In genomic region chr22:20247010-20247505, GRCh38 we compare ENCODE assay signal across 14 cellular contexts. TPM values are rescaled to one million over a fixed set of nuclear protein-coding genes. Genes with fewer than 3 reads are reported as not detected.
A peak's percentile ranks its signal among the peaks of the same experiment; 100 is the strongest.
DNase-seq lines count a peak whose midpoint lies in the region; ATAC-seq lines count a peak whose summit lies in the region.
"Had no signal": no experiment of that assay in that cellular context is flagged by ENCODE, and none has a peak within 500 bp of the region (broad histone marks: within the 10 kb centered on the region; RNA-seq: fewer than 3 reads in every experiment).

No MANE protein-coding gene starts in this region.

- peaks cover 29 to 39% (median 35%) of the 10 kb centered on the region in 7 donors for H3K4me1 Mint-ChIP-seq in naive thymus-derived CD4-positive, alpha-beta T cell
- peaks cover 15% of the 10 kb centered on the region for H3K4me1 Mint-ChIP-seq in activated T-helper 2 cell treated with anti-CD3 and anti-CD28 coated beads, Interferon-gamma antibody, Interleukin-2, Interleukin-4, amounts not matched to agents 10 μg/mL and 5 μg/mL and 100 μg/mL, durations not matched to agents 14 hours and 24 hours and 36 hours (ENCODE audit: low read depth)

- H3K27ac ChIP-seq in naive thymus-derived CD4-positive, alpha-beta T cell (ENCODE audit: low read depth, low read length) = no peak overlapping the region
- H3K27ac ChIP-seq: PC-9, psoas muscle had no signal

- H3K27me3 ChIP-seq in naive thymus-derived CD4-positive, alpha-beta T cell (ENCODE audit: control insufficient read depth in 2 of 2, insufficient read depth in 2 of 2, low read length in 2 of 2) = no peaks in the 10 kb centered on the region

- H3K36me3 ChIP-seq in naive thymus-derived CD4-positive, alpha-beta T cell (ENCODE audit: control insufficient read depth in 2 of 3, insufficient read depth in 3 of 3, low read length in 3 of 3) = no peaks in the 10 kb centered on the region

- intact Hi-C loops in naive thymus-derived CD4-positive, alpha-beta T cell (cut with micrococcal nuclease) = no loop called here
- intact Hi-C loops in activated T-helper 2 cell treated with anti-CD3 and anti-CD28 coated beads, Interferon-gamma antibody, Interleukin-2, Interleukin-4, amounts not matched to agents 10 μg/mL and 5 μg/mL and 100 μg/mL, durations not matched to agents 14 hours and 24 hours and 36 hours (cut with micrococcal nuclease) = no loop called here

- H3K9me3 Mint-ChIP-seq in naive thymus-derived CD4-positive, alpha-beta T cell = no peaks in the 10 kb centered on the region
- no peaks in the 10 kb centered on the region for H3K9me3 Mint-ChIP-seq in activated T-helper 2 cell treated with anti-CD3 and anti-CD28 coated beads, Interferon-gamma antibody, Interleukin-2, Interleukin-4, amounts not matched to agents 10 μg/mL and 5 μg/mL and 100 μg/mL, durations not matched to agents 14 hours and 24 hours and 36 hours

- H3K4me1 ChIP-seq in naive thymus-derived CD4-positive, alpha-beta T cell (ENCODE audit: control insufficient read depth in 2 of 2, insufficient read depth in 2 of 2, low read length in 2 of 2) = peaks cover 35 to 41% of the 10 kb centered on the region in 2 donors

- ATAC-seq in GM18868 (IDR thresholded peaks at IDR 0.05; ENCODE audit: unreplicated experiment) = peak; percentile 62
- ATAC-seq in naive thymus-derived CD4-positive, alpha-beta T cell = no peak
- ATAC-seq: activated CD4-positive, CD25-positive, alpha-beta regulatory T cell treated with anti-CD3 and anti-CD28 coated beads, Interleukin-2, amount 50 U/mL, for 24 hours had no signal

- H3K4me3 ChIP-seq in naive thymus-derived CD4-positive, alpha-beta T cell (ENCODE audit: low read length) = no peak overlapping the region
- H3K4me3 ChIP-seq: PC-9, psoas muscle had no signal

- no peak overlapping the region for H3K4me3 Mint-ChIP-seq in naive thymus-derived CD4-positive, alpha-beta T cell
- H3K4me3 Mint-ChIP-seq in activated T-helper 2 cell treated with anti-CD3 and anti-CD28 coated beads, Interferon-gamma antibody, Interleukin-2, Interleukin-4, amounts not matched to agents 10 μg/mL and 5 μg/mL and 100 μg/mL, durations not matched to agents 14 hours and 24 hours and 36 hours (ENCODE audit: low read depth) = no peak overlapping the region
- H3K4me3 Mint-ChIP-seq: activated naive CD8-positive, alpha-beta T cell had no signal

- no peaks in the 10 kb centered on the region for H3K9me3 ChIP-seq in naive thymus-derived CD4-positive, alpha-beta T cell (ENCODE audit: control insufficient read depth in 2 of 3, low read length in 3 of 3)
- H3K9me3 ChIP-seq: psoas muscle had no signal

- peak; percentile 51 for DNase-seq in AG08395 (ENCODE audit: low spot score)
- peak; percentile 37 for DNase-seq in NAMALWA (ENCODE audit: low spot score)
- DNase-seq in glomerular visceral epithelial cell (ENCODE audit: extremely low spot score) = peak; percentile 84
- no peak for DNase-seq in naive thymus-derived CD4-positive, alpha-beta T cell
- no peak for DNase-seq in NCI-H1105 treated with DMSO at 0.1 percent for 48 hours (lab: John Stamatoyannopoulos, UW)
- DNase-seq in activated T-helper 2 cell treated with anti-CD3 and anti-CD28 coated beads, Interferon-gamma antibody, Interleukin-2, Interleukin-4, amounts not matched to agents 10 μg/mL and 5 μg/mL and 100 μg/mL, durations not matched to agents 14 hours and 24 hours and 36 hours (ENCODE audit: low spot score) = no peak
- no peak for DNase-seq in AML-193 (lab: John Stamatoyannopoulos, UW)
- DNase-seq: kidney, NCI-H1092, PC-9 had no signal

- H3K27ac Mint-ChIP-seq in naive thymus-derived CD4-positive, alpha-beta T cell = peak overlapping the region in 1 of 9 donors; percentile 12
- H3K27ac Mint-ChIP-seq in activated T-helper 2 cell treated with anti-CD3 and anti-CD28 coated beads, Interferon-gamma antibody, Interleukin-2, Interleukin-4, amounts not matched to agents 10 μg/mL and 5 μg/mL and 100 μg/mL, durations not matched to agents 14 hours and 24 hours and 36 hours = no peak overlapping the region

- no peaks in the 10 kb centered on the region for H3K27me3 Mint-ChIP-seq in naive thymus-derived CD4-positive, alpha-beta T cell
- no peaks in the 10 kb centered on the region for H3K27me3 Mint-ChIP-seq in activated T-helper 2 cell treated with anti-CD3 and anti-CD28 coated beads, Interferon-gamma antibody, Interleukin-2, Interleukin-4, amounts not matched to agents 10 μg/mL and 5 μg/mL and 100 μg/mL, durations not matched to agents 14 hours and 24 hours and 36 hours (ENCODE audit: low read depth)
- H3K27me3 Mint-ChIP-seq: activated naive CD8-positive, alpha-beta T cell had no signal

- CTCF ChIA-PET in naive thymus-derived CD4-positive, alpha-beta T cell (lab: Charles Lee) = interaction anchor here (1.4 kb wide), 1 partner anchor 9 kb away, joined by 6 read pairs; no protein-coding TSS in a partner anchor

- POLR2A ChIA-PET in naive thymus-derived CD4-positive, alpha-beta T cell (lab: Charles Lee) = no interaction called here

- no peaks in the 10 kb centered on the region for H3K36me3 Mint-ChIP-seq in naive thymus-derived CD4-positive, alpha-beta T cell
- no peaks in the 10 kb centered on the region for H3K36me3 Mint-ChIP-seq in activated T-helper 2 cell treated with anti-CD3 and anti-CD28 coated beads, Interferon-gamma antibody, Interleukin-2, Interleukin-4, amounts not matched to agents 10 μg/mL and 5 μg/mL and 100 μg/mL, durations not matched to agents 14 hours and 24 hours and 36 hours (ENCODE audit: low read depth)
- H3K36me3 Mint-ChIP-seq: activated naive CD8-positive, alpha-beta T cell had no signal

RNA-seq across cellular contexts. Expression of gene RTN4R, which starts 21.1 kb away (rescaled TPM):
- total RNA-seq in naive thymus-derived CD4-positive, alpha-beta T cell = 1 to 10 TPM in 4 of 5 experiments, under 1 TPM in 1; 0.98 to 2.7 (median 1.8) TPM
- polyA plus RNA-seq in naive thymus-derived CD4-positive, alpha-beta T cell = 1 to 10 TPM; 2.2 to 2.9 TPM
- total RNA-seq in activated T-helper 2 cell treated with anti-CD3 and anti-CD28 coated beads, Interferon-gamma antibody, Interleukin-2, Interleukin-4, amounts not matched to agents 10 μg/mL and 5 μg/mL and 100 μg/mL, durations not matched to agents 14 hours and 24 hours and 36 hours = 1.9 and 2.2 TPM in 2 replicates

Comparison
In these comparisons a context has a peak if more than half of its experiments do, and no peak if none do; other contexts are left out.
1. DNase-seq: peak in AG08395 (single experiment), NAMALWA (single experiment) and glomerular visceral epithelial cell (single experiment); none in naive thymus-derived CD4-positive, alpha-beta T cell (0 of 9), NCI-H1105 treated with DMSO at 0.1 percent for 48 hours (single experiment), activated T-helper 2 cell treated with anti-CD3 and anti-CD28 coated beads, Interferon-gamma antibody, Interleukin-2, Interleukin-4, amounts not matched to agents 10 μg/mL and 5 μg/mL and 100 μg/mL, durations not matched to agents 14 hours and 24 hours and 36 hours (single experiment) and AML-193 (0 of 2).